24 cellular contexts compared by ENCODE assay signal in genomic region chr3:16346413-16347081, GRCh38.
DNase-seq lines count a peak whose midpoint lies in the region; ATAC-seq and TF ChIP-seq lines count a peak whose summit lies in the region.
"Had no signal": no experiment of that assay in that cellular context is flagged by ENCODE, and none has a peak within 500 bp of the region (broad histone marks: within the 10 kb centered on the region; RNA-seq: fewer than 3 reads in every experiment).

No MANE protein-coding gene starts in this region.

- CTCF ChIA-PET in CD8-positive, alpha-beta T cell (lab: Charles Lee) = no interaction called here

- no peaks in the 10 kb centered on the region for H3K27me3 Mint-ChIP-seq in CD8-positive, alpha-beta T cell (ENCODE audit: low read depth)
- no peaks in the 10 kb centered on the region for H3K27me3 Mint-ChIP-seq in natural killer cell (ENCODE audit: low read depth in 2 of 2)
- H3K27me3 Mint-ChIP-seq: B cell had no signal

- no peak overlapping the region for H3K27ac ChIP-seq in CD8-positive, alpha-beta T cell (ENCODE audit: low read depth, low read length)
- no peak overlapping the region for H3K27ac ChIP-seq in colonic mucosa
- H3K27ac ChIP-seq: PC-9, tibial artery, WERI-Rb-1 had no signal

- POLR2A ChIA-PET in CD8-positive, alpha-beta T cell (lab: Charles Lee) = no interaction called here

- H3K27me3 ChIP-seq in CD8-positive, alpha-beta T cell (ENCODE audit: insufficient read depth, low read length) = no peaks in the 10 kb centered on the region
- no peaks in the 10 kb centered on the region for H3K27me3 ChIP-seq in colonic mucosa
- H3K27me3 ChIP-seq: tibial artery had no signal

- TF ChIP-seq CTCF in CD8-positive, alpha-beta T cell (IDR thresholded peaks at IDR 0.05) = no peak
- TF ChIP-seq CTCF in natural killer cell (IDR thresholded peaks at IDR 0.05) (no peak), colonic mucosa (IDR thresholded peaks at IDR 0.05) (no peak)

- H3K4me3 Mint-ChIP-seq in CD8-positive, alpha-beta T cell = no peak overlapping the region
- no peak overlapping the region for H3K4me3 Mint-ChIP-seq in natural killer cell
- H3K4me3 Mint-ChIP-seq: B cell had no signal

- no peak for ATAC-seq in CD8-positive, alpha-beta T cell
- ATAC-seq in activated naive CD4-positive, alpha-beta T cell treated with anti-CD3 and anti-CD28 coated beads, Interleukin-2, amount 50 U/mL, for 72 hours = peak in 1 of 2 donors; percentile 24
- ATAC-seq in natural killer cell = no peak
- ATAC-seq: K562, left ventricle myocardium superior had no signal

- no peaks in the 10 kb centered on the region for H3K9me3 Mint-ChIP-seq in CD8-positive, alpha-beta T cell
- H3K9me3 Mint-ChIP-seq in activated naive CD4-positive, alpha-beta T cell treated with anti-CD3 and anti-CD28 coated beads, Interleukin-2, amount 50 U/mL, for 72 hours = peaks cover 5 to 6% of the 10 kb centered on the region in 2 donors
- H3K9me3 Mint-ChIP-seq in natural killer cell = no peaks in the 10 kb centered on the region

- H3K4me1 Mint-ChIP-seq in CD8-positive, alpha-beta T cell (ENCODE audit: low read depth) = peaks cover 53% of the 10 kb centered on the region
- peaks cover 39 to 44% of the 10 kb centered on the region in 2 donors for H3K4me1 Mint-ChIP-seq in natural killer cell

- intact Hi-C loops in CD8-positive, alpha-beta T cell (cut with DNase I, micrococcal nuclease) = no loop called here
- intact Hi-C loops in natural killer cell (cut with micrococcal nuclease) = no loop called here
- intact Hi-C loops in colonic mucosa (cut with DNase I) = no loop called here
- intact Hi-C loops in posterior vena cava (cut with DNase I) = no loop called here

- no peaks in the 10 kb centered on the region for H3K9me3 ChIP-seq in CD8-positive, alpha-beta T cell (ENCODE audit: low read length)
- no peaks in the 10 kb centered on the region for H3K9me3 ChIP-seq in colonic mucosa
- H3K9me3 ChIP-seq: Caco-2, HAP-1, tibial artery had no signal

- peak; percentile 37 for DNase-seq in activated CD8-positive, alpha-beta memory T cell treated with anti-CD3 and anti-CD28 coated beads for 24 hours
- DNase-seq in activated CD8-positive, alpha-beta memory T cell treated with anti-CD3 and anti-CD28 coated beads, Interleukin-2, amount 50 U/mL, for 48 hours = no peak
- DNase-seq in CD8-positive, alpha-beta T cell = no peak
- no peak for DNase-seq in activated naive CD4-positive, alpha-beta T cell treated with anti-CD3 and anti-CD28 coated beads, Interleukin-2, amount 50 U/mL, for 72 hours (ENCODE audit: low spot score in 2 of 2)
- DNase-seq in natural killer cell (no peak), colonic mucosa (no peak), NCI-H226 (no peak), posterior vena cava (ENCODE audit: low spot score) (no peak)
- DNase-seq: amniotic stem cell, Caco-2, GDM1, glutamatergic neuron, left ventricle myocardium superior, NCI-H1105, NCI-H2029 treated with DMSO at 0.1 percent for 48 hours, NCI-H526 treated with DMSO at 0.1 percent for 48 hours, PC-9, Right ventricle myocardium superior, T1000, tibial artery, WERI-Rb-1 had no signal

- peak overlapping the region; percentile 88 for H3K27ac Mint-ChIP-seq in CD8-positive, alpha-beta T cell
- H3K27ac Mint-ChIP-seq in activated naive CD4-positive, alpha-beta T cell treated with anti-CD3 and anti-CD28 coated beads, Interleukin-2, amount 50 U/mL, for 72 hours = peak overlapping the region; percentile 84 to 89
- peak overlapping the region; percentile 49 to 64 for H3K27ac Mint-ChIP-seq in natural killer cell
- H3K27ac Mint-ChIP-seq: B cell had no signal

- peaks cover 93% of the 10 kb centered on the region for H3K36me3 Mint-ChIP-seq in CD8-positive, alpha-beta T cell
- peaks cover 28 to 86% of the 10 kb centered on the region in 2 donors for H3K36me3 Mint-ChIP-seq in activated naive CD4-positive, alpha-beta T cell treated with anti-CD3 and anti-CD28 coated beads, Interleukin-2, amount 50 U/mL, for 72 hours
- peaks cover 12% of the 10 kb centered on the region for H3K36me3 Mint-ChIP-seq in natural killer cell

- H3K36me3 ChIP-seq in CD8-positive, alpha-beta T cell (ENCODE audit: insufficient read depth, low read length) = peaks cover 22% of the 10 kb centered on the region
- H3K36me3 ChIP-seq in colonic mucosa = no peaks in the 10 kb centered on the region
- H3K36me3 ChIP-seq: HAP-1, WERI-Rb-1 had no signal

- peaks cover 6% of the 10 kb centered on the region for H3K4me1 ChIP-seq in CD8-positive, alpha-beta T cell (ENCODE audit: insufficient read depth, low read length)
- H3K4me1 ChIP-seq in colonic mucosa = no peaks in the 10 kb centered on the region
- H3K4me1 ChIP-seq: Caco-2, HAP-1 had no signal

- H3K4me3 ChIP-seq in CD8-positive, alpha-beta T cell (ENCODE audit: low read depth, low read length) = no peak overlapping the region
- no peak overlapping the region for H3K4me3 ChIP-seq in colonic mucosa
- H3K4me3 ChIP-seq: HAP-1, K562, PC-9, tibial artery had no signal

- no peak overlapping the region for H3K9ac ChIP-seq in colonic mucosa (ENCODE audit: low read depth in 2 of 2, low read length in 2 of 2)
